29 cellular contexts compared by ENCODE assay signal in genomic region chr10:127014671-127015070, GRCh38.
"Had no signal": no experiment of that assay in that cellular context is flagged by ENCODE, and none has a peak within 500 bp of the region (broad histone marks: within the 10 kb centered on the region; RNA-seq: fewer than 3 reads in every experiment).

No MANE protein-coding gene starts in this region.

- H3K9me2 ChIP-seq: SK-N-SH had no signal

- H3K4me2 ChIP-seq: KMS-11, SK-N-SH had no signal

- H3K4me1 ChIP-seq: SJSA1 had no signal

- H3K4me3 ChIP-seq: Peyer's patch, SJSA1 had no signal

- DNase-seq: Karpas-422, KBM-7, MM.1S, MV-4-11, NCI-H1092, NCI-H1105, NCI-H1417 treated with DMSO at 0.1 percent for 48 hours, NCI-H1436 treated with DMSO at 0.1 percent for 48 hours, NCI-H1694 treated with DMSO at 0.1 percent for 48 hours, NCI-H187 treated with DMSO at 0.1 percent for 48 hours, NCI-H2029, NCI-H2081, NCI-H2227 treated with DMSO at 0.1 percent for 48 hours, NCI-H345, NCI-H446, NCI-H510A treated with DMSO at 0.1 percent for 48 hours, NCI-H524 treated with DMSO at 0.1 percent for 48 hours, NCI-H526 treated with DMSO at 0.1 percent for 48 hours, NCI-H774, OCI-M1, PC-3, Peyer's patch, Right ventricle myocardium superior, RPMI8226, SHP77 treated with DMSO at 0.1 percent for 48 hours, SK-N-SH, SW 1271 had no signal

- H3K9me3 ChIP-seq: Peyer's patch, SJSA1, SK-N-SH had no signal

- ATAC-seq: PC-3 had no signal

- H3K27me3 ChIP-seq: Peyer's patch, SJSA1 had no signal

- H3K27ac ChIP-seq: KMS-11, SJSA1 had no signal
